ENCODE assay signal across 7 cellular contexts in genomic region chr4:3871181-3871852, GRCh38.
A peak's percentile ranks its signal among the peaks of the same experiment; 100 is the strongest.
DNase-seq lines count a peak whose midpoint lies in the region; ATAC-seq and TF ChIP-seq lines count a peak whose summit lies in the region.

No MANE protein-coding gene starts in this region.

- H3K4me3 ChIP-seq in MM.1S (ENCODE audit: low read length) (no peak overlapping the region), dorsolateral prefrontal cortex (peak overlapping the region in 44 of 59 donors; percentile 8 to 53 (median 36)), parathyroid adenoma (ENCODE audit: low read depth, low read length) (no peak overlapping the region)

- peak; percentile 88 for DNase-seq in ELF-1 (ENCODE audit: low read depth, low spot score)
- peak; percentile 13 for DNase-seq in MM.1S
- DNase-seq in dorsolateral prefrontal cortex, result peak in 5 of 10 donors; percentile 35 to 44 (median 41)
- no peak for DNase-seq in DMS153 treated with DMSO at 0.1 percent for 48 hours (lab: John Stamatoyannopoulos, UW; ENCODE audit: unreplicated experiment)

- H3K9ac ChIP-seq in MM.1S (ENCODE audit: low read length), result no peak overlapping the region
- H3K9ac ChIP-seq in parathyroid adenoma, result no peak overlapping the region

- H3K9me3 ChIP-seq in MM.1S (replicated peaks; ENCODE audit: insufficient read depth, low read length) (no peaks in the 10 kb centered on the region), parathyroid adenoma (ENCODE audit: control insufficient read depth, low read length) (no peaks in the 10 kb centered on the region)

- peaks cover 94% of the 10 kb centered on the region for H3K27me3 ChIP-seq in MM.1S (replicated peaks; ENCODE audit: insufficient read depth, low read length)
- H3K27me3 ChIP-seq in dorsolateral prefrontal cortex, result peaks cover 0 to 63% (median 45%) of the 10 kb centered on the region in 45 donors
- no peaks in the 10 kb centered on the region for H3K27me3 ChIP-seq in parathyroid adenoma (ENCODE audit: control insufficient read depth, insufficient read depth, low read length)

- H3K27ac ChIP-seq in MM.1S (ENCODE audit: low read length) (no peak overlapping the region), dorsolateral prefrontal cortex (no peak overlapping the region), parathyroid adenoma (no peak overlapping the region)

- H2AFZ ChIP-seq in MM.1S (ENCODE audit: low read length) (no peak overlapping the region), parathyroid adenoma (no peak overlapping the region)

- intact Hi-C loops in dorsolateral prefrontal cortex (cut with DNase I), result no loop called here

- H4K20me1 ChIP-seq in MM.1S (ENCODE audit: insufficient read depth, low read length), result no peaks in the 10 kb centered on the region

- H3F3A ChIP-seq in MM.1S (ENCODE audit: insufficient read depth, low read length), result no peaks in the 10 kb centered on the region

- ATAC-seq in HG02571 (IDR thresholded peaks at IDR 0.05; ENCODE audit: unreplicated experiment), result no peak
- ATAC-seq in GM18907 (IDR thresholded peaks at IDR 0.05; ENCODE audit: unreplicated experiment), result no peak

- TF ChIP-seq CTCF in MM.1S (IDR thresholded peaks at IDR 0.05; ENCODE audit: low read length), result no peak
- no peak for TF ChIP-seq CTCF in dorsolateral prefrontal cortex (IDR thresholded peaks at IDR 0.05 in 54 of 56, conservative IDR thresholded peaks at IDR 0.05 in 2 of 56; ENCODE audit: low read depth in 1 of 56, partially characterized antibody in 56 of 56)
- no peak for TF ChIP-seq CTCF in parathyroid adenoma (IDR thresholded peaks at IDR 0.05)

- H3K4me2 ChIP-seq in MM.1S (ENCODE audit: low read depth, low read length) (no peak overlapping the region), parathyroid adenoma (ENCODE audit: low read length) (peak overlapping the region; percentile 34)

- no peaks in the 10 kb centered on the region for H3K79me2 ChIP-seq in MM.1S (ENCODE audit: low read length)
- no peaks in the 10 kb centered on the region for H3K79me2 ChIP-seq in parathyroid adenoma

- no peaks in the 10 kb centered on the region for H3K9me2 ChIP-seq in MM.1S (replicated peaks; ENCODE audit: insufficient read depth, low read length)

- H3K36me3 ChIP-seq in MM.1S (replicated peaks; ENCODE audit: insufficient read depth, low read length) (no peaks in the 10 kb centered on the region), parathyroid adenoma (ENCODE audit: control insufficient read depth, insufficient read depth, low read length) (no peaks in the 10 kb centered on the region)

- H3K4me1 ChIP-seq in MM.1S (ENCODE audit: low read length), result peaks cover 15% of the 10 kb centered on the region
- no peaks in the 10 kb centered on the region for H3K4me1 ChIP-seq in parathyroid adenoma

Comparison
In these comparisons a context has a peak if more than half of its experiments do, and no peak if none do; other contexts are left out.
1. H3K4me3 ChIP-seq: peak in dorsolateral prefrontal cortex (44 of 59); none in MM.1S (single experiment) and parathyroid adenoma (single experiment).